Comparison of ENCODE assay signal across 8 cellular contexts in the genomic region with DNA sequence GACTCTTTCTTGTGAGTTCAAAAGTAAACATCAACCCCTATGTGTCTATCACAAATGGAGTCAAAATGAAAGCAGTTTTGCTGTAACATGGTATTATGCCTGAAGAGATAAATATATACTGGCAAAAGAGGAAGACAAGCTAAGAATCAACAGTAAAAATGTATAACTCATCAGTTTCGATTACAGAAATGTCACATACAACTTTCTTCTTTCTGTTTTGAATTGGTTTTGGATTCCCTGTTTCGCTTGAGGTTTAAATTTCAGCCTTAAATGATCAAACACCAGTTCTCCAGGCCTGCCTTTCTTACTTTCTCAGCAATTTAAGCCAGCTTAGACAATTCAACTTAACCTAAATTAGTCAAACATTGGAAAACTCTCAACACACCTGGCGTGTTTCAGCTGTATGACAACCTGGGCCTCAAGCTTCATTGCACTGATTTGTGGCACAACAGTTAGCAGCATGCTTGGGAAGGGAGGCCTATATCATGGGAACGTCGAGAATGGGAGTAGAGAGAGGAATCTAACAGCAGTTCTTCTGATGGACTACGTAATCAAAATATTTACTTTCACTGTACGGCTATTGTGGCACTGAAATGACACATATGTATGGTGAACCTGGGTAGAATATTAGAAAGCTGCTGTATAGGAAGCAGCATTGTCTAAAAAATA. TPM values are rescaled to one million over a fixed set of nuclear protein-coding genes. Genes with fewer than 3 reads are reported as not detected.
DNase-seq lines count a peak whose midpoint lies in the region; ATAC-seq, FAIRE-seq and TF ChIP-seq lines count a peak whose summit lies in the region.

No MANE protein-coding gene starts in this region.

- CTCF ChIA-PET in HepG2 (lab: Yijun Ruan, JAX; ENCODE audit: low intra/inter-chr PET ratio, low total read pairs) = no interaction called here

- H3K27ac ChIP-seq in KMS-11 (no peak overlapping the region), HepG2 (ENCODE audit: extremely low read length, insufficient read depth, low read length) (no peak overlapping the region)

- intact Hi-C loops in HepG2 (cut with micrococcal nuclease; ENCODE audit: unreplicated experiment) = no loop called here

- no peak for TF ChIP-seq POLR2A in HepG2 (IDR thresholded peaks at IDR 0.05; ENCODE audit: insufficient read depth in 1 of 2, low read depth in 2 of 2, low read length in 2 of 2)

- no peaks in the 10 kb centered on the region for H3K9me3 ChIP-seq in HepG2 (ENCODE audit: low read length)

- H2AFZ ChIP-seq in KMS-11 (ENCODE audit: low read depth) (no peak overlapping the region), HepG2 (ENCODE audit: low read length) (no peak overlapping the region)

- H3K4me3 ChIP-seq in KMS-11 (IDR thresholded peaks at IDR 0.05; ENCODE audit: insufficient read depth, low read depth, low read length) = no peak overlapping the region
- no peak overlapping the region; a peak in 2 of 6 replicates for H3K4me3 ChIP-seq in HepG2 (replicated peaks in 1 of 3; ENCODE audit: insufficient read depth in 1 of 3, low read depth in 2 of 3, low read length in 3 of 3)

- TF ChIP-seq CTCF in KMS-11 (conservative IDR thresholded peaks at IDR 0.05; ENCODE audit: low read depth, low read length) = no peak
- no peak for TF ChIP-seq CTCF in HepG2 (CRISPR knock-in tag; IDR thresholded peaks at IDR 0.05)

- in situ Hi-C loops in HepG2 (cut with HindIII; ENCODE audit: extremely low pct_ligation_motif_present, low pct_unique_long_range_greater_than_20kb) = no loop called here

- 10% methylated on average over 7 of the region's 7 CpGs for WGBS in HepG2 (ENCODE audit: low lambda C conversion rate)

- peak; percentile 92 for ATAC-seq in GM21786 (IDR thresholded peaks at IDR 0.05; ENCODE audit: unreplicated experiment)
- ATAC-seq in HepG2 = no peak

- peaks cover 25% of the 10 kb centered on the region for H3K4me1 ChIP-seq in KMS-11 (ENCODE audit: low read depth, poor library complexity, severe bottlenecking)
- H3K4me1 ChIP-seq in HepG2 (ENCODE audit: insufficient read depth, low read length) = peaks cover 10% of the 10 kb centered on the region; the same call in 1 of the 2 replicates

- FAIRE-seq in GM18507 (lab: Jason Lieb, UNC) = peak; percentile 95
- no peak for FAIRE-seq in HepG2 (lab: Jason Lieb, UNC)

- TF ChIP-seq EP300 in HepG2 (IDR thresholded peaks at IDR 0.05; ENCODE audit: low read depth in 2 of 2, low read length in 2 of 2) (no peak), HepG2 (CRISPR knock-in tag; IDR thresholded peaks at IDR 0.05; ENCODE audit: borderline replicate concordance) (no peak)

- H3K27me3 ChIP-seq in KMS-11 (ENCODE audit: insufficient read depth, low read depth) (no peaks in the 10 kb centered on the region), HepG2 (ENCODE audit: control insufficient read depth in 1 of 2, insufficient read depth in 2 of 2, low read length in 2 of 2) (0 out of 5 replicates have a peak, but pooled peaks cover 0 to 2% of the 10 kb centered on the region in 2 experiments)

- no TSS peak for BruUV-seq in HepG2 (replicated peaks; lab: Mats Ljungman, UMichigan)

- no peaks in the 10 kb centered on the region for H4K20me1 ChIP-seq in KMS-11 (ENCODE audit: insufficient read depth)
- H4K20me1 ChIP-seq in HepG2 (ENCODE audit: insufficient read depth, low read length) = no peaks in the 10 kb centered on the region

- DNase-seq in GM18507 (ENCODE audit: extremely low spot score, insufficient read length, low read depth) (peak; percentile 58), HepG2 (ENCODE audit: low spot score) (no peak), NCI-H2029 (lab: John Stamatoyannopoulos, UW) (no peak), epidermal melanocyte (ENCODE audit: insufficient read length, low spot score) (no peak)
- DNase-seq in central memory CD4-positive, alpha-beta T cell = no peak
- no peak for DNase-seq in activated effector memory CD4-positive, alpha-beta T cell treated with Interleukin-2 at 50 U/mL for 16 hours

- H3K36me3 ChIP-seq in KMS-11 (ENCODE audit: insufficient read depth) (no peaks in the 10 kb centered on the region), HepG2 (replicated peaks in 1 of 2; ENCODE audit: control insufficient read depth in 1 of 2, insufficient read depth in 2 of 2, low read length in 2 of 2) (no peaks in the 10 kb centered on the region)

- POLR2A ChIA-PET in HepG2 (lab: Yijun Ruan, JAX) = no interaction called here

- H3K79me2 ChIP-seq in KMS-11 (ENCODE audit: insufficient read depth, low read depth) (no peaks in the 10 kb centered on the region), HepG2 (ENCODE audit: insufficient read depth, low read length) (no peaks in the 10 kb centered on the region)

- H3K4me2 ChIP-seq in KMS-11 (peak overlapping the region; percentile 36), HepG2 (ENCODE audit: low read depth, low read length) (peak overlapping the region; percentile 29; the same call in 1 of the 2 replicates)

- H3K9ac ChIP-seq in KMS-11 (no peak overlapping the region), HepG2 (ENCODE audit: insufficient read depth, low read depth, low read length) (no peak overlapping the region)

- no peak for TF ChIP-seq RAD21 in HepG2 (CRISPR knock-in tag; IDR thresholded peaks at IDR 0.05)

TF ChIP-seq in HepG2, 621 proteins besides CTCF, POLR2A, EP300 and RAD21 (continues in another document):
- TF ChIP-seq PHB2 (IDR thresholded peaks at IDR 0.05; ENCODE audit: partially characterized antibody) (no peak), AKNA (CRISPR knock-in tag; IDR thresholded peaks at IDR 0.05; ENCODE audit: borderline replicate concordance) (no peak), TP53 (CRISPR knock-in tag; conservative IDR thresholded peaks at IDR 0.05) (no peak), RBAK (CRISPR knock-in tag; IDR thresholded peaks at IDR 0.05) (no peak), FOXK2 (IDR thresholded peaks at IDR 0.05) (no peak), MZF1 (CRISPR knock-in tag; IDR thresholded peaks at IDR 0.05; ENCODE audit: borderline replicate concordance) (no peak), KLF15 (CRISPR knock-in tag; IDR thresholded peaks at IDR 0.05; ENCODE audit: borderline replicate concordance) (no peak), RBM22 (optimal IDR thresholded peaks at IDR 0.05; ENCODE audit: low read length) (no peak), ZFP41 (CRISPR knock-in tag; IDR thresholded peaks at IDR 0.05; ENCODE audit: borderline replicate concordance) (no peak), ZNF207 (IDR thresholded peaks at IDR 0.05; ENCODE audit: borderline replicate concordance) (no peak), ZNF605 (CRISPR knock-in tag; IDR thresholded peaks at IDR 0.05) (no peak)

RNA-seq across cellular contexts. Expression of gene MARCKS, which starts 51.8 kb away (rescaled TPM):
- total RNA-seq in HepG2 (2016; rRNA removed; fragmentation: Illumina TruSeq; extraction: Trizol) = 39.5 and 46.7 TPM in 2 replicates
- 2.8 and 3.4 TPM in 2 replicates for total RNA-seq in HepG2 (2016; cell fraction: cytosol; rRNA removed; fragmentation: Illumina TruSeq; extraction: Trizol; ENCODE audit: low read depth)
- 39.2 and 41.6 TPM in 2 replicates for total RNA-seq in HepG2 (2016; cell fraction: insoluble cytoplasmic fraction; rRNA removed; fragmentation: Illumina TruSeq; extraction: Trizol)
- 15.5 and 19.6 TPM in 2 replicates for total RNA-seq in HepG2 (2016; cell fraction: membrane; rRNA removed; fragmentation: Illumina TruSeq; extraction: Trizol)
- 34.9 and 35.7 TPM in 2 replicates for total RNA-seq in HepG2 (2016; cell fraction: nucleus; rRNA removed; fragmentation: Illumina TruSeq; extraction: Trizol)
- polyA plus RNA-seq in HepG2 (2011; rRNA removed) = 24.3 and 30.5 TPM in 2 replicates
- 12.3 and 17.5 TPM in 2 replicates for polyA plus RNA-seq in HepG2 (2011; cell fraction: cytosol; rRNA removed)
- polyA plus RNA-seq in HepG2 (2011; cell fraction: nucleus; rRNA removed) = 7.7 and 10.1 TPM in 2 replicates
- polyA plus RNA-seq in HepG2 (2012) = 46.4 and 60.2 TPM in 2 replicates
- polyA plus RNA-seq in HepG2 (2016; cell fraction: cytosol; fragmentation: Illumina TruSeq; extraction: Trizol; ENCODE audit: low read depth) = 4.2 and 4.7 TPM in 2 replicates
- 53.4 and 58.8 TPM in 2 replicates for polyA plus RNA-seq in HepG2 (2016; cell fraction: insoluble cytoplasmic fraction; fragmentation: Illumina TruSeq; extraction: Trizol; ENCODE audit: low read depth)
- polyA plus RNA-seq in HepG2 (2016; cell fraction: membrane; fragmentation: Illumina TruSeq; extraction: Trizol; ENCODE audit: low read depth) = 14.5 and 14.9 TPM in 2 replicates
- polyA plus RNA-seq in HepG2 (2016; cell fraction: nucleus; fragmentation: Illumina TruSeq; extraction: Trizol; ENCODE audit: insufficient read depth, low read depth) = 42.7 and 48.0 TPM in 2 replicates
- polyA minus RNA-seq in HepG2 (2011; rRNA and poly(A)+ RNA removed; ENCODE audit: low replicate concordance) = 0.07 and 12.9 TPM in 2 replicates
- 32.4 and 32.5 TPM in 2 replicates for polyA minus RNA-seq in HepG2 (2011; cell fraction: cytosol; rRNA and poly(A)+ RNA removed)
- 18.7 and 19.6 TPM in 2 replicates for polyA minus RNA-seq in HepG2 (2011; cell fraction: nucleus; rRNA and poly(A)+ RNA removed)
